In the genomic region with DNA sequence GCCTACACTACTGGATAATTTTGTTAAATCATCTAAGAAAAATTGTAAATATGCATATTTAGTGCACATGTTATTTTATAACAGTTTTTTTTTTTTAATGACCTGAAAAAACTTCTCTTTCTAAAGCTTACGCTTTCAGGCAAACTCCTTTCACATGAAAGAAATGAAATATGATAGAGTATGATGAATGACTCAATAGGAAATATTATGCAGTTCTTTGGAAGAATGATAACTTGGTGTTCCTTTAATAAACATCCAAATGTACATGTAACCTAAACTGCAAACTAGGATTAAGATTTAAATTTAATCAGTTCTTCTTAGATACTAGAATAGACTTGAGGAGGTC, we compare ENCODE assay signal across 12 cellular contexts.
DNase-seq lines count a peak whose midpoint lies in the region; ATAC-seq and TF ChIP-seq lines count a peak whose summit lies in the region.
"Had no signal": no experiment of that assay in that cellular context is flagged by ENCODE, and none has a peak within 500 bp of the region (broad histone marks: within the 10 kb centered on the region; RNA-seq: fewer than 3 reads in every experiment).

No MANE protein-coding gene starts in this region.

- POLR2A ChIA-PET in RWPE1 (lab: Yijun Ruan, JAX; ENCODE audit: low non-redundant PET): no interaction called here

- intact Hi-C loops in CD14-positive monocyte (cut with micrococcal nuclease): loop anchor here (5.0 to 10.0 kb wide), 2 partner anchors 49 to 134 kb away; no protein-coding TSS in a partner anchor

- no peaks in the 10 kb centered on the region for H3K9me3 ChIP-seq in smooth muscle cell (replicated peaks; ENCODE audit: low read depth)
- H3K9me3 ChIP-seq in neural progenitor cell (ENCODE audit: low read depth): no peaks in the 10 kb centered on the region

- no peak for ATAC-seq in HG03565 (IDR thresholded peaks at IDR 0.05; ENCODE audit: unreplicated experiment)
- ATAC-seq: activated T-cell treated with anti-CD3 and anti-CD28 coated beads, Interleukin-2, amount 50 U/mL, for 4 hours; stimulated activated effector memory CD8-positive, alpha-beta T cell treated with anti-CD3 and anti-CD28 coated beads, Interleukin-12 subunit alpha, Interleukin-12 subunit beta, amount 100 ng/mL, for 72 hours had no signal

- CTCF ChIA-PET in RWPE1 (lab: Yijun Ruan, JAX): interaction anchor here (0.7 kb wide), 1 partner anchor 122 kb away, joined by 3 read pairs; no protein-coding TSS in a partner anchor

- H3K27ac Mint-ChIP-seq in CD14-positive monocyte (peak overlapping the region; percentile 31 to 96 (median 92)), neural progenitor cell (no peak overlapping the region)
- H3K27ac Mint-ChIP-seq: CD4-positive, alpha-beta T cell; stimulated activated effector memory CD8-positive, alpha-beta T cell treated with anti-CD3 and anti-CD28 coated beads, Interleukin-12 subunit alpha, Interleukin-12 subunit beta, amount 100 ng/mL, for 72 hours had no signal

- no peaks in the 10 kb centered on the region for H3K9me3 Mint-ChIP-seq in CD14-positive monocyte
- H3K9me3 Mint-ChIP-seq in neural progenitor cell: no peaks in the 10 kb centered on the region
- H3K9me3 Mint-ChIP-seq: activated T-cell treated with anti-CD3 and anti-CD28 coated beads, Interleukin-2, amount 50 U/mL, for 4 hours; CD4-positive, alpha-beta T cell; stimulated activated effector memory CD8-positive, alpha-beta T cell treated with anti-CD3 and anti-CD28 coated beads, Interleukin-12 subunit alpha, Interleukin-12 subunit beta, amount 100 ng/mL, for 72 hours had no signal

- no peak for DNase-seq in CD14-positive monocyte (ENCODE audit: low spot score)
- no peak for DNase-seq in foreskin fibroblast
- DNase-seq in smooth muscle cell (lab: John Stamatoyannopoulos, UW; ENCODE audit: unreplicated experiment): no peak
- DNase-seq in activated CD4-positive, alpha-beta T cell treated with anti-CD3 and anti-CD28 coated beads, Interleukin-2, amount 50 U/mL, for 4 hours: no peak
- no peak for DNase-seq in RWPE1 (ENCODE audit: low spot score)
- DNase-seq in neural progenitor cell (ENCODE audit: low spot score): no peak
- DNase-seq: activated T-cell treated with anti-CD3 and anti-CD28 coated beads, Interleukin-2, amount 50 U/mL, for 4 hours; CD4-positive, alpha-beta T cell; cortex of kidney had no signal

- peak overlapping the region; percentile 80 for H3K4me2 ChIP-seq in smooth muscle cell
- no peak overlapping the region for H3K4me2 ChIP-seq in neural progenitor cell

- peaks cover 10 to 14% of the 10 kb centered on the region in 2 donors for H3K36me3 Mint-ChIP-seq in CD14-positive monocyte
- peaks cover 2% of the 10 kb centered on the region for H3K36me3 Mint-ChIP-seq in neural progenitor cell
- H3K36me3 Mint-ChIP-seq: stimulated activated effector memory CD8-positive, alpha-beta T cell treated with anti-CD3 and anti-CD28 coated beads, Interleukin-12 subunit alpha, Interleukin-12 subunit beta, amount 100 ng/mL, for 72 hours had no signal

- H3K4me3 ChIP-seq in foreskin fibroblast (ENCODE audit: low read depth in 1 of 2, low read length in 2 of 2): peak overlapping the region; percentile 52 to 69
- H3K4me3 ChIP-seq in smooth muscle cell: peak overlapping the region; percentile 46
- no peak overlapping the region for H3K4me3 ChIP-seq in neural progenitor cell

- no peaks in the 10 kb centered on the region for H3K36me3 ChIP-seq in smooth muscle cell (ENCODE audit: low read depth)
- H3K36me3 ChIP-seq in neural progenitor cell: no peaks in the 10 kb centered on the region

- H3K4me3 Mint-ChIP-seq in CD14-positive monocyte (peak overlapping the region; percentile 81 to 91), neural progenitor cell (no peak overlapping the region)
- H3K4me3 Mint-ChIP-seq: activated T-cell treated with anti-CD3 and anti-CD28 coated beads, Interleukin-2, amount 50 U/mL, for 4 hours; CD4-positive, alpha-beta T cell; stimulated activated effector memory CD8-positive, alpha-beta T cell treated with anti-CD3 and anti-CD28 coated beads, Interleukin-12 subunit alpha, Interleukin-12 subunit beta, amount 100 ng/mL, for 72 hours had no signal

- H3K9ac ChIP-seq in smooth muscle cell (ENCODE audit: low read depth): no peak overlapping the region
- H3K9ac ChIP-seq in neural progenitor cell: no peak overlapping the region

- 97% methylated on average over 1 of the region's 1 CpG for WGBS in smooth muscle cell (ENCODE audit: low lambda C conversion rate)

- H3K27ac ChIP-seq in angular gyrus (ENCODE audit: low read depth, low read length) (peak overlapping the region; percentile 59), smooth muscle cell (ENCODE audit: low read depth) (no peak overlapping the region), RWPE1 (no peak overlapping the region), neural progenitor cell (no peak overlapping the region)

- TF ChIP-seq CTCF in CD14-positive monocyte (IDR thresholded peaks at IDR 0.05): peak; percentile 8
- no peak for TF ChIP-seq CTCF in foreskin fibroblast (IDR thresholded peaks at IDR 0.05; ENCODE audit: low read depth, low read length)
- TF ChIP-seq CTCF in smooth muscle cell (IDR thresholded peaks at IDR 0.05; ENCODE audit: borderline replicate concordance, insufficient read depth, poor library complexity, severe bottlenecking): no peak
- TF ChIP-seq CTCF in RWPE1 (conservative IDR thresholded peaks at IDR 0.05; ENCODE audit: low read depth): no peak
- no peak for TF ChIP-seq CTCF in neural progenitor cell (IDR thresholded peaks at IDR 0.05)

- H4K20me1 ChIP-seq in smooth muscle cell (ENCODE audit: low read depth) (no peaks in the 10 kb centered on the region), neural progenitor cell (ENCODE audit: low read depth) (peaks cover 100% of the 10 kb centered on the region)

- H3K79me2 ChIP-seq in smooth muscle cell (ENCODE audit: low read depth): no peaks in the 10 kb centered on the region
- H3K79me2 ChIP-seq in neural progenitor cell (ENCODE audit: low read depth): peaks cover 100% of the 10 kb centered on the region

- H3K4me1 ChIP-seq in smooth muscle cell (ENCODE audit: low read depth) (peaks cover 16% of the 10 kb centered on the region), neural progenitor cell (peaks cover 31% of the 10 kb centered on the region)

- H3K27me3 Mint-ChIP-seq in CD14-positive monocyte (ENCODE audit: low read depth in 3 of 3) (no peaks in the 10 kb centered on the region), neural progenitor cell (ENCODE audit: insufficient read depth, low read depth) (no peaks in the 10 kb centered on the region)

- H3K27me3 ChIP-seq in smooth muscle cell (ENCODE audit: low read depth) (no peaks in the 10 kb centered on the region), neural progenitor cell (no peaks in the 10 kb centered on the region)

- H3F3A ChIP-seq in smooth muscle cell (ENCODE audit: low read depth) (peaks cover 3% of the 10 kb centered on the region), neural progenitor cell (ENCODE audit: low read depth) (peaks cover 7% of the 10 kb centered on the region)

- peaks cover 61% of the 10 kb centered on the region for H3K4me1 Mint-ChIP-seq in CD14-positive monocyte
- H3K4me1 Mint-ChIP-seq in neural progenitor cell: peaks cover 44% of the 10 kb centered on the region
- H3K4me1 Mint-ChIP-seq: stimulated activated effector memory CD8-positive, alpha-beta T cell treated with anti-CD3 and anti-CD28 coated beads, Interleukin-12 subunit alpha, Interleukin-12 subunit beta, amount 100 ng/mL, for 72 hours had no signal

- H2AFZ ChIP-seq in smooth muscle cell (ENCODE audit: low read depth): no peak overlapping the region
- H2AFZ ChIP-seq in neural progenitor cell (replicated peaks): no peak overlapping the region
